9 cellular contexts compared by ENCODE assay signal in the genomic region with DNA sequence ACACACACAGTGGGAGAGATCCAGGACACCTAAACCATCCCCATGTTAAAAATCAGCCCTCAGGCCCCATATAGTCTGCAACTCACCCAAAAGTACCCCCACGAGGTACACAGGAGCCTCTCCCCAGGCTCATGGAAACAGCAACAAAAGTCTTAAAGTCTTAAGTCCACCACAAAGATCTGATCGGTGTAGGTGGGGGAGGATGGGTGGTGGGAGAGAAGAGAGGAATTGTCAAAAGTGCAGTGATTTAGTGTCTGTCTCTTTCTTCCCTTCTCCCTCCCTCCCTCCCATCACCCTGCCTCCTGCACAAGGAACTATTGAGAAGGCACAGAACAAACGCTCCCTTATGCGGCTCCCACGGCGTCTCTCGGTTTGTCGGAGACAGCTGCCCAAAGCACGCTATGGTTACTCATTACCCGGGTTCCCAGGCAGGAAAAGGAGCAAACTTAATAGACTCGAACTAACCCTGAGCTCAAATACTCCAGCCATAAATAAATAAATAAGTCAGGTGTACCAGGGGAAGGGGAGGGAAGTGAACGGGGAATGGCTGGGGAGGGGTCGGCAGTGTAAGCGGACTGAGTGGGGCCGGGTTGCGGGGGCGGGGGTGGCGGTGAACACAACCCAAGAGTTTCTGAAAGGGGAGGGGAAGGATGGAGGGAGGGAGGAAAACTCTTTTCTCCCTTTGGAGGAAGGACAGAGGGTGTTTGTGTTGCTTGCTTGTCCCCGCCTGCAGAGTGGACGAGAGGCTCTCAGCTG.
DNase-seq lines count a peak whose midpoint lies in the region; ATAC-seq and TF ChIP-seq lines count a peak whose summit lies in the region.
"Had no signal": no experiment of that assay in that cellular context is flagged by ENCODE, and none has a peak within 500 bp of the region (broad histone marks: within the 10 kb centered on the region; RNA-seq: fewer than 3 reads in every experiment).

No MANE protein-coding gene starts in this region.

- H3K9me3 ChIP-seq in cardiac muscle cell (ENCODE audit: low read depth), result no peaks in the 10 kb centered on the region
- H3K9me3 ChIP-seq: SJSA1 had no signal

- no peaks in the 10 kb centered on the region for H3K36me3 ChIP-seq in cardiac muscle cell
- H3K36me3 ChIP-seq in urinary bladder (ENCODE audit: insufficient read depth), result no peaks in the 10 kb centered on the region
- H3K36me3 ChIP-seq: SJSA1 had no signal

- no peaks in the 10 kb centered on the region for H3K9me3 Mint-ChIP-seq in effector memory CD8-positive, alpha-beta T cell

- H3K27me3 ChIP-seq in cardiac muscle cell, result no peaks in the 10 kb centered on the region
- H3K27me3 ChIP-seq: SJSA1 had no signal

- H3K27ac Mint-ChIP-seq in effector memory CD8-positive, alpha-beta T cell, result no peak overlapping the region

- no peak overlapping the region for H3K27ac ChIP-seq in cardiac muscle cell
- H3K27ac ChIP-seq in urinary bladder (ENCODE audit: low read depth), result peak overlapping the region; percentile 27

- no peak for TF ChIP-seq CTCF in cardiac muscle cell (IDR thresholded peaks at IDR 0.05; ENCODE audit: low read depth, low read length)

- H3K36me3 Mint-ChIP-seq in effector memory CD8-positive, alpha-beta T cell (ENCODE audit: insufficient read depth), result no peaks in the 10 kb centered on the region

- H3K4me3 Mint-ChIP-seq in effector memory CD8-positive, alpha-beta T cell, result no peak overlapping the region

- WGBS in urinary bladder, result 18% methylated on average over 20 of the region's 20 CpGs

- peaks cover 9% of the 10 kb centered on the region for H3K4me1 ChIP-seq in cardiac muscle cell (ENCODE audit: low read depth)
- no peaks in the 10 kb centered on the region for H3K4me1 ChIP-seq in urinary bladder (ENCODE audit: insufficient read depth)

- peaks cover 8 to 14% of the 10 kb centered on the region in 2 donors for H3K4me1 Mint-ChIP-seq in effector memory CD8-positive, alpha-beta T cell (ENCODE audit: low read depth in 2 of 2)

- peaks cover 50 to 84% of the 10 kb centered on the region in 2 donors for H3K27me3 Mint-ChIP-seq in effector memory CD8-positive, alpha-beta T cell

- no peak for ATAC-seq in effector memory CD8-positive, alpha-beta T cell (replicated peaks)

- peak; percentile 15 to 60 for DNase-seq in cardiac muscle cell (ENCODE audit: low read depth in 1 of 2, low spot score in 1 of 2)
- no peak for DNase-seq in cardiac septum (ENCODE audit: low spot score)
- peak in 54 of 58 donors; percentile 19 to 89 (median 72) for DNase-seq in anterior cingulate cortex (lab: John Stamatoyannopoulos, UW)
- peak; percentile 97 for DNase-seq in kidney tubule cell (ENCODE audit: low spot score)
- DNase-seq in NCI-H446 treated with DMSO at 0.1 percent for 48 hours (lab: John Stamatoyannopoulos, UW), result no peak
- DNase-seq in hepatic stellate cell (ENCODE audit: low spot score), result no peak
- no peak for DNase-seq in effector memory CD8-positive, alpha-beta T cell

- intact Hi-C loops in cardiac septum (cut with DNase I), result no loop called here

- no peak overlapping the region for H3K4me3 ChIP-seq in cardiac muscle cell
- no peak overlapping the region for H3K4me3 ChIP-seq in urinary bladder (ENCODE audit: low read depth, low read length)
- H3K4me3 ChIP-seq: SJSA1 had no signal

Comparison
In these comparisons a context has a peak if more than half of its experiments do, and no peak if none do; other contexts are left out.
1. DNase-seq: peak in cardiac muscle cell (2 of 2), anterior cingulate cortex (54 of 58) and kidney tubule cell (single experiment); none in cardiac septum (single experiment), NCI-H446 treated with DMSO at 0.1 percent for 48 hours (single experiment), hepatic stellate cell (single experiment) and effector memory CD8-positive, alpha-beta T cell (0 of 3).